ENCODE assay signal across 30 cellular contexts in genomic region chr18:37665346-37665745, GRCh38.
"Had no signal": no experiment of that assay in that cellular context is flagged by ENCODE, and none has a peak within 500 bp of the region (broad histone marks: within the 10 kb centered on the region; RNA-seq: fewer than 3 reads in every experiment).

No MANE protein-coding gene starts in this region.

- H3K9me3 Mint-ChIP-seq: activated B cell treated with CpG ODN at 0.5 μM for 24 hours; activated CD8-positive, alpha-beta T cell treated with anti-CD3 and anti-CD28 coated beads for 36 hours; activated naive CD8-positive, alpha-beta T cell treated with anti-CD3 and anti-CD28 coated beads for 36 hours; activated T-helper 17 cell treated with anti-CD3 and anti-CD28 coated beads, Interleukin-2, amount 50 U/mL, for 72 hours had no signal

- H3K4me3 ChIP-seq: breast epithelium, PC-9 had no signal

- ATAC-seq: activated CD8-positive, alpha-beta T cell treated with anti-CD3 and anti-CD28 coated beads for 36 hours; activated T-cell treated with anti-CD3 and anti-CD28 coated beads, Interleukin-2, amount 50 U/mL, for 72 hours; activated T-helper 17 cell treated with anti-CD3 and anti-CD28 coated beads, Interleukin-2, amount 50 U/mL, for 72 hours had no signal

- H3K36me3 Mint-ChIP-seq: activated naive CD8-positive, alpha-beta T cell treated with anti-CD3 and anti-CD28 coated beads for 36 hours had no signal

- H3K27me3 Mint-ChIP-seq: activated B cell treated with CpG ODN at 0.5 μM for 24 hours; activated CD8-positive, alpha-beta T cell treated with anti-CD3 and anti-CD28 coated beads for 36 hours; activated naive CD8-positive, alpha-beta T cell treated with anti-CD3 and anti-CD28 coated beads for 36 hours; activated T-helper 17 cell treated with anti-CD3 and anti-CD28 coated beads, Interleukin-2, amount 50 U/mL, for 72 hours had no signal

- H3K4me1 Mint-ChIP-seq: activated B cell treated with CpG ODN at 0.5 μM for 24 hours; activated naive CD8-positive, alpha-beta T cell treated with anti-CD3 and anti-CD28 coated beads for 36 hours; activated T-helper 17 cell treated with anti-CD3 and anti-CD28 coated beads, Interleukin-2, amount 50 U/mL, for 72 hours had no signal

- H3K27ac Mint-ChIP-seq: activated B cell treated with CpG ODN at 0.5 μM for 24 hours; activated CD8-positive, alpha-beta T cell treated with anti-CD3 and anti-CD28 coated beads for 36 hours; activated naive CD8-positive, alpha-beta T cell treated with anti-CD3 and anti-CD28 coated beads for 36 hours; activated T-cell treated with anti-CD3 and anti-CD28 coated beads, Interleukin-2, amount 50 U/mL, for 72 hours; activated T-helper 17 cell treated with anti-CD3 and anti-CD28 coated beads, Interleukin-2, amount 50 U/mL, for 72 hours had no signal

- H3K27ac ChIP-seq: breast epithelium, PC-9, VCaP had no signal

- DNase-seq: activated B cell treated with CpG ODN at 0.5 μM for 24 hours; activated CD4-positive, alpha-beta T cell treated with anti-CD3 and anti-CD28 coated beads for 4 hours; activated CD4-positive, CD25-positive, alpha-beta regulatory T cell treated with anti-CD3 and anti-CD28 coated beads, Interleukin-2, amount 50 U/mL, for 72 hours; activated CD8-positive, alpha-beta T cell treated with anti-CD3 and anti-CD28 coated beads for 36 hours; activated effector memory CD4-positive, alpha-beta T cell treated with anti-CD3 and anti-CD28 coated beads, Interleukin-2, amount 50 U/mL, for 16 hours; activated naive CD4-positive, alpha-beta T cell; activated naive CD4-positive, alpha-beta T cell treated with anti-CD3 and anti-CD28 coated beads, Interleukin-2, amount 50 U/mL, for 16 hours; activated naive CD8-positive, alpha-beta T cell treated with anti-CD3 and anti-CD28 coated beads for 36 hours; activated T-cell treated with anti-CD3 and anti-CD28 coated beads, Interleukin-2, amount 50 U/mL, for 1 hour; activated T-cell treated with anti-CD3 and anti-CD28 coated beads, Interleukin-2, amount 50 U/mL, for 72 hours; amniotic stem cell; aorta; Karpas-422; KBM-7; NCI-H1105; NCI-H1417 treated with DMSO at 0.1 percent for 48 hours; NCI-H187 treated with DMSO at 0.1 percent for 48 hours; NCI-H2081; NCI-H345; NCI-H526 treated with DMSO at 0.1 percent for 48 hours; NK-92 treated with Interleukin-12 subunit alpha and Interleukin-12 subunit beta, amount 100 ng/mL, for 24 hours; PC-9; Right ventricle myocardium superior; SW 1271; T-helper 1 cell; T-helper 2 cell; T-helper 9 cell had no signal

- H3K27me3 ChIP-seq: breast epithelium had no signal

- H3K36me3 ChIP-seq: breast epithelium had no signal

- H3K9me3 ChIP-seq: breast epithelium had no signal

- H3K4me1 ChIP-seq: breast epithelium had no signal

- H3K4me3 Mint-ChIP-seq: activated B cell treated with CpG ODN at 0.5 μM for 24 hours; activated CD8-positive, alpha-beta T cell treated with anti-CD3 and anti-CD28 coated beads for 36 hours; activated naive CD8-positive, alpha-beta T cell treated with anti-CD3 and anti-CD28 coated beads for 36 hours; activated T-cell treated with anti-CD3 and anti-CD28 coated beads, Interleukin-2, amount 50 U/mL, for 72 hours; activated T-helper 17 cell treated with anti-CD3 and anti-CD28 coated beads, Interleukin-2, amount 50 U/mL, for 72 hours had no signal
